ENCODE assay signal across 40 cellular contexts in the genomic region with DNA sequence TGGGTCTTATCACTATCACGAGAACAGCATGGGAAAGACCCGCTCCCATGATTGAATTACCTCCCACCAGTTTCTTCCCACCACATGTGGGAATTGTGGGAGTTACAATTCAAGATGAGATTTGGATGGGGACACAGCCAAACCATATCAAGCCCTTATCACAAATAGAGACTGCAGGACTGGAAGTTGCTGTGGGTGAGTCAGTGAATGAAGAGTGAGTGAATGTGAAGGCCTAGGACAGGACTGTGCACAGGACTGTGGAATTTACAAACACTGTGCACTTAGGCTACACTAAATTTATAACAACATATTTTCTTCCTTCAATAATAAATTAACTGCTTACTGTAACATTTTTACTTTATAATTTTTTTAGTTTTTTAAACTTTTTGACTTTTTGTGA. TPM values are rescaled to one million over a fixed set of nuclear protein-coding genes. Genes with fewer than 3 reads are reported as not detected.
"Had no signal": no experiment of that assay in that cellular context is flagged by ENCODE, and none has a peak within 500 bp of the region (broad histone marks: within the 10 kb centered on the region; RNA-seq: fewer than 3 reads in every experiment).

No MANE protein-coding gene starts in this region.

- H3K27me3 Mint-ChIP-seq: activated CD4-positive, alpha-beta memory T cell treated with anti-CD3 and anti-CD28 coated beads for 36 hours; activated naive CD8-positive, alpha-beta T cell treated with anti-CD3 and anti-CD28 coated beads, Interleukin-2, amount 10 ng/mL, durations not matched to agents 7 days and 5 days had no signal

- H3K4me1 ChIP-seq: body of pancreas, breast epithelium, colonic mucosa, gastroesophageal sphincter, heart right ventricle had no signal

- ATAC-seq: activated CD4-positive, alpha-beta T cell treated with anti-CD3 and anti-CD28 coated beads for 36 hours; activated CD8-positive, alpha-beta memory T cell treated with anti-CD3 and anti-CD28 coated beads, Interleukin-2, amount 10 ng/mL, durations not matched to agents 7 days and 5 days; activated CD8-positive, alpha-beta T cell treated with anti-CD3 and anti-CD28 coated beads, Interleukin-2, amount 10 ng/mL, durations not matched to agents 7 days and 5 days; activated naive CD4-positive, alpha-beta T cell treated with anti-CD3 and anti-CD28 coated beads, Interleukin-2, amount 50 U/mL, for 72 hours; body of pancreas; gastroesophageal sphincter; heart right ventricle; T-helper 17 cell had no signal

- H3K4me2 ChIP-seq: hepatocyte had no signal

- H3K36me3 ChIP-seq: breast epithelium, cardiac muscle cell, colonic mucosa, esophagus squamous epithelium, gastroesophageal sphincter, heart right ventricle had no signal

- H3K4me3 Mint-ChIP-seq: activated CD4-positive, alpha-beta memory T cell treated with anti-CD3 and anti-CD28 coated beads for 36 hours; activated CD4-positive, alpha-beta T cell treated with anti-CD3 and anti-CD28 coated beads for 36 hours; activated CD4-positive, alpha-beta T cell treated with anti-CD3 and anti-CD28 coated beads, Interleukin-2, amount 10 ng/mL, durations not matched to agents 24 days and 14 days; activated CD8-positive, alpha-beta memory T cell treated with anti-CD3 and anti-CD28 coated beads, Interleukin-2, amount 10 ng/mL, durations not matched to agents 7 days and 5 days; activated CD8-positive, alpha-beta T cell treated with anti-CD3 and anti-CD28 coated beads, Interleukin-2, amount 10 ng/mL, durations not matched to agents 7 days and 5 days; activated naive CD4-positive, alpha-beta T cell treated with anti-CD3 and anti-CD28 coated beads, Interleukin-2, amount 10 ng/mL, durations not matched to agents 7 days and 5 days; activated naive CD8-positive, alpha-beta T cell treated with anti-CD3 and anti-CD28 coated beads, Interleukin-2, amount 10 ng/mL, durations not matched to agents 7 days and 5 days; activated T-helper 1 cell treated with anti-CD3 and anti-CD28 coated beads, Interleukin-12 subunit alpha, Interleukin-12 subunit beta, Interleukin-2, Interleukin-4 antibody, amounts not matched to agents 30 ng/mL and 10 ng/mL and 1 ng/mL, durations not matched to agents 14 hours and 24 hours and 36 hours; T-helper 17 cell; T-helper 2 cell treated with Interferon-gamma antibody and Interleukin-4, amounts not matched to agents 5 μg/mL and 100 μg/mL, for 36 hours had no signal

- DNase-seq: activated CD4-positive, alpha-beta memory T cell treated with anti-CD3 and anti-CD28 coated beads for 36 hours; activated CD4-positive, alpha-beta T cell treated with anti-CD3 and anti-CD28 coated beads for 36 hours; activated CD4-positive, alpha-beta T cell treated with anti-CD3 and anti-CD28 coated beads, Interleukin-2, amount 10 ng/mL, durations not matched to agents 24 days and 14 days; activated CD4-positive, CD25-positive, alpha-beta regulatory T cell; activated CD4-positive, CD25-positive, alpha-beta regulatory T cell treated with anti-CD3 and anti-CD28 coated beads, Interleukin-2, amount 50 U/mL, for 72 hours; activated CD8-positive, alpha-beta memory T cell treated with anti-CD3 and anti-CD28 coated beads, Interleukin-2, amount 10 ng/mL, durations not matched to agents 7 days and 5 days; activated CD8-positive, alpha-beta memory T cell treated with anti-CD3 and anti-CD28 coated beads, Interleukin-2, amount 50 U/mL, for 4 hours; activated CD8-positive, alpha-beta T cell treated with anti-CD3 and anti-CD28 coated beads, Interleukin-2, amount 10 ng/mL, durations not matched to agents 7 days and 5 days; activated gamma-delta T cell; activated naive CD4-positive, alpha-beta T cell; activated naive CD4-positive, alpha-beta T cell treated with anti-CD3 and anti-CD28 coated beads, Interleukin-2, amount 10 ng/mL, durations not matched to agents 7 days and 5 days; activated naive CD8-positive, alpha-beta T cell treated with anti-CD3 and anti-CD28 coated beads, Interleukin-2, amount 10 ng/mL, durations not matched to agents 7 days and 5 days; activated T-cell treated with anti-CD3 and anti-CD28 coated beads, Interleukin-2, amount 50 U/mL, for 1 hour; activated T-cell treated with anti-CD3 and anti-CD28 coated beads, Interleukin-2, amount 50 U/mL, for 48 hours; amniotic stem cell; anterior cingulate cortex; body of pancreas; central memory CD4-positive, alpha-beta T cell; cerebellar nuclear complex; colonic mucosa; effector CD8-positive, alpha-beta T cell; esophagus squamous epithelium; foreskin melanocyte; heart right ventricle; T-helper 17 cell; T1000 had no signal

- FAIRE-seq: endometrium, endothelial cell of umbilical vein had no signal

- H3K27me3 ChIP-seq: body of pancreas, breast epithelium, cardiac muscle cell, colonic mucosa, hepatocyte had no signal

- H3K9me3 Mint-ChIP-seq: activated CD4-positive, alpha-beta memory T cell treated with anti-CD3 and anti-CD28 coated beads for 36 hours; activated CD4-positive, alpha-beta T cell treated with anti-CD3 and anti-CD28 coated beads, Interleukin-2, amount 10 ng/mL, durations not matched to agents 24 days and 14 days; activated naive CD4-positive, alpha-beta T cell treated with anti-CD3 and anti-CD28 coated beads, Interleukin-2, amount 10 ng/mL, durations not matched to agents 7 days and 5 days; activated naive CD4-positive, alpha-beta T cell treated with anti-CD3 and anti-CD28 coated beads, Interleukin-2, amount 50 U/mL, for 72 hours; activated naive CD8-positive, alpha-beta T cell treated with anti-CD3 and anti-CD28 coated beads, Interleukin-2, amount 10 ng/mL, durations not matched to agents 7 days and 5 days; activated T-helper 1 cell treated with anti-CD3 and anti-CD28 coated beads, Interleukin-12 subunit alpha, Interleukin-12 subunit beta, Interleukin-2, Interleukin-4 antibody, amounts not matched to agents 30 ng/mL and 10 ng/mL and 1 ng/mL, durations not matched to agents 14 hours and 24 hours and 36 hours; activated T-helper 2 cell treated with anti-CD3 and anti-CD28 coated beads, Interferon-gamma antibody, Interleukin-2, Interleukin-4, amounts not matched to agents 10 μg/mL and 5 μg/mL and 100 μg/mL, durations not matched to agents 14 hours and 24 hours and 36 hours; T-helper 2 cell treated with Interferon-gamma antibody and Interleukin-4, amounts not matched to agents 5 μg/mL and 100 μg/mL, for 36 hours had no signal

- H2AFZ ChIP-seq: hepatocyte had no signal

- H3K27ac ChIP-seq: body of pancreas, breast epithelium, cardiac muscle cell, colonic mucosa, epithelial cell of prostate, esophagus squamous epithelium, gastroesophageal sphincter, heart right ventricle, hepatocyte had no signal

- H3K27ac Mint-ChIP-seq: activated CD4-positive, alpha-beta memory T cell treated with anti-CD3 and anti-CD28 coated beads for 36 hours; activated CD4-positive, alpha-beta T cell treated with anti-CD3 and anti-CD28 coated beads for 36 hours; activated CD4-positive, alpha-beta T cell treated with anti-CD3 and anti-CD28 coated beads, Interleukin-2, amount 10 ng/mL, durations not matched to agents 24 days and 14 days; activated CD8-positive, alpha-beta memory T cell treated with anti-CD3 and anti-CD28 coated beads, Interleukin-2, amount 10 ng/mL, durations not matched to agents 7 days and 5 days; activated CD8-positive, alpha-beta T cell treated with anti-CD3 and anti-CD28 coated beads, Interleukin-2, amount 10 ng/mL, durations not matched to agents 7 days and 5 days; activated naive CD4-positive, alpha-beta T cell treated with anti-CD3 and anti-CD28 coated beads, Interleukin-2, amount 10 ng/mL, durations not matched to agents 7 days and 5 days; activated T-helper 1 cell treated with anti-CD3 and anti-CD28 coated beads, Interleukin-12 subunit alpha, Interleukin-12 subunit beta, Interleukin-2, Interleukin-4 antibody, amounts not matched to agents 30 ng/mL and 10 ng/mL and 1 ng/mL, durations not matched to agents 14 hours and 24 hours and 36 hours; activated T-helper 2 cell treated with anti-CD3 and anti-CD28 coated beads, Interferon-gamma antibody, Interleukin-2, Interleukin-4, amounts not matched to agents 10 μg/mL and 5 μg/mL and 100 μg/mL, durations not matched to agents 14 hours and 24 hours and 36 hours; T-helper 17 cell; T-helper 2 cell treated with Interferon-gamma antibody and Interleukin-4, amounts not matched to agents 5 μg/mL and 100 μg/mL, for 36 hours had no signal

- H3K79me2 ChIP-seq: hepatocyte had no signal

- H3K4me3 ChIP-seq: body of pancreas, breast epithelium, cardiac muscle cell, colonic mucosa, esophagus squamous epithelium, gastroesophageal sphincter, heart right ventricle, hepatocyte had no signal

- H3K36me3 Mint-ChIP-seq: activated CD4-positive, alpha-beta memory T cell treated with anti-CD3 and anti-CD28 coated beads for 36 hours; activated CD8-positive, alpha-beta memory T cell treated with anti-CD3 and anti-CD28 coated beads, Interleukin-2, amount 10 ng/mL, durations not matched to agents 7 days and 5 days; activated naive CD4-positive, alpha-beta T cell treated with anti-CD3 and anti-CD28 coated beads, Interleukin-2, amount 10 ng/mL, durations not matched to agents 7 days and 5 days; activated naive CD4-positive, alpha-beta T cell treated with anti-CD3 and anti-CD28 coated beads, Interleukin-2, amount 50 U/mL, for 72 hours; activated naive CD8-positive, alpha-beta T cell treated with anti-CD3 and anti-CD28 coated beads, Interleukin-2, amount 10 ng/mL, durations not matched to agents 7 days and 5 days had no signal

- H3K9me3 ChIP-seq: body of pancreas, breast epithelium, colonic mucosa, esophagus squamous epithelium, gastroesophageal sphincter, heart right ventricle had no signal

RNA-seq across cellular contexts. Expression of a gene that starts 30.2 kb away (rescaled TPM):
- total RNA-seq: activated CD4-positive, alpha-beta T cell treated with anti-CD3 and anti-CD28 coated beads, Interleukin-2, amount 10 ng/mL, durations not matched to agents 24 days and 14 days; activated CD8-positive, alpha-beta T cell treated with anti-CD3 and anti-CD28 coated beads, Interleukin-2, amount 10 ng/mL, durations not matched to agents 7 days and 5 days; activated naive CD4-positive, alpha-beta T cell treated with anti-CD3 and anti-CD28 coated beads, Interleukin-2, amount 50 U/mL, for 72 hours; activated T-helper 1 cell treated with anti-CD3 and anti-CD28 coated beads, Interleukin-12 subunit alpha, Interleukin-12 subunit beta, Interleukin-2, Interleukin-4 antibody, amounts not matched to agents 30 ng/mL and 10 ng/mL and 1 ng/mL, durations not matched to agents 14 hours and 24 hours and 36 hours; activated T-helper 2 cell treated with anti-CD3 and anti-CD28 coated beads, Interferon-gamma antibody, Interleukin-2, Interleukin-4, amounts not matched to agents 10 μg/mL and 5 μg/mL and 100 μg/mL, durations not matched to agents 14 hours and 24 hours and 36 hours; cardiac muscle cell; dermis microvascular lymphatic vessel endothelial cell; endothelial cell of umbilical vein; glomerular endothelial cell; heart right ventricle had no signal
- polyA plus RNA-seq: cardiac muscle cell, endothelial cell of umbilical vein, fibroblast of lung had no signal
